Comparison of ENCODE assay signal across 10 cellular contexts in genomic region chr14:95875831-95876768, GRCh38. TPM values are rescaled to one million over a fixed set of nuclear protein-coding genes. Genes with fewer than 3 reads are reported as not detected.
DNase-seq lines count a peak whose midpoint lies in the region; ATAC-seq and TF ChIP-seq lines count a peak whose summit lies in the region.
"Had no signal": no experiment of that assay in that cellular context is flagged by ENCODE, and none has a peak within 500 bp of the region (broad histone marks: within the 10 kb centered on the region; RNA-seq: fewer than 3 reads in every experiment).

No MANE protein-coding gene starts in this region.

- no peaks in the 10 kb centered on the region for H3K36me3 ChIP-seq in BLaER1 treated with 17β-estradiol and CSF1 and Interleukin-3, amounts not matched to agents 10 nM and 100 nM
- H3K36me3 ChIP-seq in GM23338 (ENCODE audit: insufficient read depth) (no peaks in the 10 kb centered on the region), mesenchymal stem cell (ENCODE audit: control insufficient read depth in 1 of 2, insufficient read depth in 2 of 2, low read depth in 1 of 2, low read length in 2 of 2) (no peaks in the 10 kb centered on the region), gastrocnemius medialis (no peaks in the 10 kb centered on the region)
- H3K36me3 ChIP-seq: upper lobe of left lung had no signal

- peak overlapping the region in 2 of 11 experiments; percentile 53 to 58; a peak in 4 of 22 replicates for H3K27ac ChIP-seq in BLaER1 treated with 17β-estradiol and CSF1 and Interleukin-3, amounts not matched to agents 10 nM and 100 nM
- H3K27ac ChIP-seq in GM23338 (ENCODE audit: low read depth) (no peak overlapping the region), mesenchymal stem cell (ENCODE audit: low read length, poor library complexity, severe bottlenecking) (no peak overlapping the region), gastrocnemius medialis (no peak overlapping the region)
- H3K27ac ChIP-seq: upper lobe of left lung had no signal

- no peak overlapping the region for H4K8ac ChIP-seq in mesenchymal stem cell (ENCODE audit: low read length)

- CTCF ChIA-PET in WTC11 (lab: Charles Lee), result interaction anchor here (0.6 to 5.4 kb wide), 11 partner anchors 10 to 310 kb away, joined by 3 to 42 read pairs (median 3); no protein-coding TSS in a partner anchor

- no peak overlapping the region for H2BK12ac ChIP-seq in mesenchymal stem cell (ENCODE audit: low read length in 2 of 2)

- intact Hi-C loops in gastrocnemius medialis (cut with DNase I; ENCODE audit: low total_unique reads), result no loop called here

- H2BK120ac ChIP-seq in mesenchymal stem cell (ENCODE audit: low read depth, low read length), result no peak overlapping the region

- H3K18ac ChIP-seq in mesenchymal stem cell (ENCODE audit: low read depth in 1 of 2, low read length in 2 of 2), result no peak overlapping the region

- peaks cover 39% of the 10 kb centered on the region for H3K79me2 ChIP-seq in GM23338 (replicated peaks; ENCODE audit: insufficient read depth)

- no peak overlapping the region for H3K23ac ChIP-seq in mesenchymal stem cell (ENCODE audit: low read length in 2 of 2)

- no peak overlapping the region for H3K14ac ChIP-seq in mesenchymal stem cell (ENCODE audit: low read length in 2 of 2)

- H2AK5ac ChIP-seq in mesenchymal stem cell (ENCODE audit: low read length, severe bottlenecking), result no peak overlapping the region

- H3K79me1 ChIP-seq in mesenchymal stem cell (replicated peaks; ENCODE audit: low read length, poor library complexity, severe bottlenecking), result no peaks in the 10 kb centered on the region

- H3K36me3 Mint-ChIP-seq in GM23338 (ENCODE audit: low read depth) (peaks cover 4% of the 10 kb centered on the region; the same call in 2 of the 3 replicates), WTC11 (peaks cover 12% of the 10 kb centered on the region)
- H3K36me3 Mint-ChIP-seq: T-cell had no signal

- ATAC-seq in GM23338 (peak; percentile 67), WTC11 (peak; percentile 47), gastrocnemius medialis (no peak)
- ATAC-seq: T-cell had no signal

- H2BK5ac ChIP-seq in mesenchymal stem cell (ENCODE audit: low read depth, low read length, poor library complexity, severe bottlenecking), result no peak overlapping the region

- H3K4me3 ChIP-seq in BLaER1 treated with 17β-estradiol and CSF1 and Interleukin-3, amounts not matched to agents 10 nM and 100 nM, result peak overlapping the region; percentile 58 to 82 (median 70)
- peak overlapping the region; percentile 85 for H3K4me3 ChIP-seq in GM23338
- H3K4me3 ChIP-seq in mesenchymal stem cell (ENCODE audit: insufficient read depth in 1 of 2, low read depth in 1 of 2, low read length in 2 of 2), result no peak overlapping the region
- H3K4me3 ChIP-seq in gastrocnemius medialis, result peak overlapping the region in 2 of 4 donors; percentile 29 to 31

- peaks cover 25% of the 10 kb centered on the region for H3K27me3 Mint-ChIP-seq in GM23338 (ENCODE audit: insufficient read depth, low read depth, poor library complexity)
- H3K27me3 Mint-ChIP-seq in WTC11 (ENCODE audit: low read depth), result peaks cover 14% of the 10 kb centered on the region

- H3K4me1 ChIP-seq in BLaER1 treated with 17β-estradiol and CSF1 and Interleukin-3, amounts not matched to agents 10 nM and 100 nM, result peaks cover 0 to 31% (median 18%) of the 10 kb centered on the region in 10 experiments; a peak in 17 of 20 replicates
- H3K4me1 ChIP-seq in GM23338 (ENCODE audit: insufficient read depth) (peaks cover 43% of the 10 kb centered on the region), mesenchymal stem cell (ENCODE audit: control insufficient read depth, insufficient read depth, low read depth, low read length) (peaks cover 12% of the 10 kb centered on the region), gastrocnemius medialis (no peaks in the 10 kb centered on the region)

- POLR2A ChIA-PET in WTC11 (lab: Charles Lee), result interaction anchor here (1.0 to 1.5 kb wide), 2 partner anchors 176 to 223 kb away, joined by 3 read pairs; no protein-coding TSS in a partner anchor

- H3K27me3 ChIP-seq in BLaER1 treated with 17β-estradiol and CSF1 and Interleukin-3, amounts not matched to agents 10 nM and 100 nM, result peaks cover 37 to 59% (median 53%) of the 10 kb centered on the region in 11 experiments
- H3K27me3 ChIP-seq in GM23338 (ENCODE audit: insufficient read depth) (peaks cover 7% of the 10 kb centered on the region; the same call in 1 of the 2 replicates), mesenchymal stem cell (ENCODE audit: control insufficient read depth in 1 of 2, insufficient read depth in 1 of 2, low read length in 2 of 2) (peaks cover 49 to 80% of the 10 kb centered on the region in 2 experiments), gastrocnemius medialis (peaks cover 18 to 31% (median 29%) of the 10 kb centered on the region in 3 donors)

- H3K9ac ChIP-seq in BLaER1 treated with 17β-estradiol and CSF1 and Interleukin-3, amounts not matched to agents 10 nM and 100 nM, result peak overlapping the region; percentile 45 to 79 (median 62); a peak in 21 of 22 replicates
- no peak overlapping the region for H3K9ac ChIP-seq in mesenchymal stem cell (ENCODE audit: low read length)

- H3K4me1 Mint-ChIP-seq in GM23338 (peaks cover 45% of the 10 kb centered on the region), WTC11 (peaks cover 58% of the 10 kb centered on the region)

- peaks cover 2% of the 10 kb centered on the region; the same call in 1 of the 3 replicates for H3K9me3 Mint-ChIP-seq in GM23338
- peaks cover 3% of the 10 kb centered on the region; the same call in 1 of the 2 replicates for H3K9me3 Mint-ChIP-seq in WTC11
- H3K9me3 Mint-ChIP-seq: T-cell had no signal

- in situ Hi-C loops in G401 (cut with HindIII; ENCODE audit: low sequenced_read_pairs), result no loop called here
- in situ Hi-C loops in gastrocnemius medialis (cut with MboI; ENCODE audit: low sequenced_read_pairs in 4 of 4), result no loop called here

- H3K9me2 ChIP-seq in GM23338 (ENCODE audit: insufficient read depth), result 0 out of 2 replicates have a peak, but pooled peaks cover 6% of the 10 kb centered on the region

- TF ChIP-seq POLR2A in gastrocnemius medialis (IDR thresholded peaks at IDR 0.05), result no peak

- H3K27ac Mint-ChIP-seq in GM23338 (no peak overlapping the region), WTC11 (no peak overlapping the region)
- H3K27ac Mint-ChIP-seq: T-cell had no signal

- H3F3A ChIP-seq in GM23338 (replicated peaks; ENCODE audit: low read depth), result peaks cover 4% of the 10 kb centered on the region; the same call in 1 of the 2 replicates

- H3K9me3 ChIP-seq in BLaER1 treated with 17β-estradiol and CSF1 and Interleukin-3, amounts not matched to agents 10 nM and 100 nM (replicated peaks in 1 of 11), result no peaks in the 10 kb centered on the region
- H3K9me3 ChIP-seq in mesenchymal stem cell (ENCODE audit: control insufficient read depth, low read length), result no peaks in the 10 kb centered on the region
- H3K9me3 ChIP-seq in gastrocnemius medialis, result no peaks in the 10 kb centered on the region
- H3K9me3 ChIP-seq: upper lobe of left lung had no signal

- peak; percentile 82 for DNase-seq in GM23338 (ENCODE audit: low spot score)
- peak; percentile 75 for DNase-seq in WTC11 (ENCODE audit: low spot score)
- no peak for DNase-seq in mesenchymal stem cell
- no peak for DNase-seq in H4 (ENCODE audit: low spot score)
- DNase-seq in G401 (ENCODE audit: low spot score), result no peak
- no peak for DNase-seq in gastrocnemius medialis
- no peak for DNase-seq in AML-193 (lab: John Stamatoyannopoulos, UW)
- DNase-seq: T-cell had no signal

- peak overlapping the region; percentile 79 for H3K4me3 Mint-ChIP-seq in GM23338
- peak overlapping the region; percentile 70 for H3K4me3 Mint-ChIP-seq in WTC11

- H4K20me1 ChIP-seq in BLaER1 treated with 17β-estradiol and CSF1 and Interleukin-3, amounts not matched to agents 10 nM and 100 nM, result peaks cover 0 to 21% (median 0%) of the 10 kb centered on the region in 11 experiments; a peak in 5 of 22 replicates
- no peaks in the 10 kb centered on the region for H4K20me1 ChIP-seq in GM23338 (replicated peaks; ENCODE audit: insufficient read depth)

- WGBS in mesenchymal stem cell, result 12% methylated on average over 72 of the region's 103 CpGs

- H2AFZ ChIP-seq in GM23338 (peak overlapping the region; percentile 69), mesenchymal stem cell (ENCODE audit: low read depth, low read length) (no peak overlapping the region)

- H3K4me2 ChIP-seq in BLaER1 treated with 17β-estradiol and CSF1 and Interleukin-3, amounts not matched to agents 10 nM and 100 nM, result peak overlapping the region; percentile 100
- peak overlapping the region; percentile 96 for H3K4me2 ChIP-seq in GM23338
- H3K4me2 ChIP-seq in mesenchymal stem cell (ENCODE audit: low read length, poor library complexity, severe bottlenecking), result peak overlapping the region; percentile 40

- TF ChIP-seq CTCF in GM23338 (conservative IDR thresholded peaks at IDR 0.05; ENCODE audit: low read depth in 2 of 2), result peak in 1 of 2 experiments; percentile 64; a peak in 2 of 4 replicates
- no peak for TF ChIP-seq CTCF in WTC11 (IDR thresholded peaks at IDR 0.05)
- TF ChIP-seq CTCF in gastrocnemius medialis (IDR thresholded peaks at IDR 0.05 in 4 of 5, conservative IDR thresholded peaks at IDR 0.05 in 1 of 5), result no peak

- H2BK15ac ChIP-seq in mesenchymal stem cell (ENCODE audit: low read depth, poor library complexity, severe bottlenecking), result no peak overlapping the region

- H4K91ac ChIP-seq in mesenchymal stem cell (ENCODE audit: low read length), result no peak overlapping the region

- H3K4ac ChIP-seq in mesenchymal stem cell (ENCODE audit: low read depth in 1 of 2, low read length in 2 of 2), result no peak overlapping the region

TF ChIP-seq in GM23338, 12 proteins besides CTCF, POLR2A, EP300 and RAD21 (continues in another document):
- no peak for TF ChIP-seq STAT1 (IDR thresholded peaks at IDR 0.05; ENCODE audit: unreplicated experiment)
- TF ChIP-seq JUNB (IDR thresholded peaks at IDR 0.05; ENCODE audit: unreplicated experiment), result no peak
- TF ChIP-seq ZNF114 (CRISPR knock-in tag; IDR thresholded peaks at IDR 0.05), result no peak
- peak; percentile 37 for TF ChIP-seq POLR2AphosphoS5 (IDR thresholded peaks at IDR 0.05; ENCODE audit: low read depth)

TF ChIP-seq in WTC11, 78 proteins besides CTCF, POLR2A, EP300 and RAD21 (continues in another document):
- TF ChIP-seq ZNF138 (CRISPR knock-in tag; conservative IDR thresholded peaks at IDR 0.05), result peak; percentile 49; the same call in 1 of the 2 replicates

RNA-seq across cellular contexts. Expression of gene TUNAR, which starts 0.5 kb away (rescaled TPM):
- 54.1 and 56.2 TPM in 2 replicates for total RNA-seq in GM23338 (2014; rRNA removed; shearing (Covaris generic))
- 21.8 and 23.1 TPM in 2 replicates for polyA plus RNA-seq in GM23338 (2016; fragmentation: Nextera tagmentation; extraction: Ambion mirVana)
- 36.3 to 57.6 TPM (median 57.0 TPM) in 3 replicates for total RNA-seq in WTC11 (2021)
- polyA plus RNA-seq in mesenchymal stem cell (2013, experiment 1 of 2), result not detected
- not detected for polyA plus RNA-seq in mesenchymal stem cell (2013, experiment 2 of 2)
- total RNA-seq in H4 (2014; rRNA removed; shearing (Covaris generic)), result not detected in 2 replicates
- not detected in 2 replicates for total RNA-seq in G401 (2014; rRNA removed; shearing (Covaris generic))
- not detected for total RNA-seq in gastrocnemius medialis
- total RNA-seq: T-cell had no signal

Comparison
In these comparisons a context has a peak if more than half of its experiments do, and no peak if none do; other contexts are left out.
1. H3K4me2 ChIP-seq: peak in every context shown above with its lines; median percentile 100 in BLaER1 treated with 17β-estradiol and CSF1 and Interleukin-3, amounts not matched to agents 10 nM and 100 nM; 96 in GM23338; 40 in mesenchymal stem cell.
2. H3K4me3 ChIP-seq: peak in BLaER1 treated with 17β-estradiol and CSF1 and Interleukin-3, amounts not matched to agents 10 nM and 100 nM (10 of 10) and GM23338 (single experiment); none in mesenchymal stem cell (0 of 2).
3. ATAC-seq: peak in GM23338 (single experiment) and WTC11 (single experiment); none in gastrocnemius medialis (0 of 2).
4. DNase-seq: peak in GM23338 (single experiment) and WTC11 (single experiment); none in mesenchymal stem cell (single experiment), H4 (single experiment), G401 (single experiment), gastrocnemius medialis (0 of 2) and AML-193 (0 of 2).
5. RNA of gene TUNAR, which starts 0.5 kb away (total RNA-seq): 54.1 to 56.2 TPM in GM23338 and 36.3 to 57.6 TPM in WTC11; not detected in H4, not detected in G401 and not detected in gastrocnemius medialis; every median in the first group is over 10 times any median in the second.